Comparison of ENCODE assay signal across 1 cellular context in genomic region chr2:17148298-17149228, GRCh38.
TF ChIP-seq lines count a peak whose summit lies in the region.

No MANE protein-coding gene starts in this region.

TF ChIP-seq in K562, 482 proteins besides CTCF, POLR2A, EP300 and RAD21 (continued from another document and continues in another):
- TF ChIP-seq PKNOX1 (IDR thresholded peaks at IDR 0.05): no peak
- no peak for TF ChIP-seq REST (CRISPR knock-in tag; IDR thresholded peaks at IDR 0.05; ENCODE audit: low read depth)
- TF ChIP-seq CBX3 (IDR thresholded peaks at IDR 0.05; ENCODE audit: borderline replicate concordance in 1 of 2, low read length in 2 of 2): peak in 1 of 2 experiments; percentile 69; a peak in 2 of 3 replicates
- no peak for TF ChIP-seq ZBTB1 (CRISPR knock-in tag; IDR thresholded peaks at IDR 0.05; ENCODE audit: borderline replicate concordance, low read depth)
- peak in 1 of 2 experiments; percentile 36; a peak in 1 of 4 replicates for TF ChIP-seq TRIM24 (IDR thresholded peaks at IDR 0.05)
- TF ChIP-seq MAZ (CRISPR knock-in tag; conservative IDR thresholded peaks at IDR 0.05 in 1 of 2, IDR thresholded peaks at IDR 0.05 in 1 of 2): 0 out of 4 replicates have a peak, but pooled peaks of 1 of the 2 experiments have one; percentile 34
- TF ChIP-seq PRMT5 (CRISPR knock-in tag; IDR thresholded peaks at IDR 0.05): no peak
- TF ChIP-seq ZNF316 (IDR thresholded peaks at IDR 0.05): peak; percentile 67
- TF ChIP-seq PTRF (tag; IDR thresholded peaks at IDR 0.05): no peak
- TF ChIP-seq TFE3 (CRISPR knock-in tag; IDR thresholded peaks at IDR 0.05): no peak
- TF ChIP-seq MAFG (tag; conservative IDR thresholded peaks at IDR 0.05): peak; percentile 65
- 0 out of 2 replicates have a peak, but pooled peaks have one; percentile 39 for TF ChIP-seq ZBTB40 (IDR thresholded peaks at IDR 0.05)
- TF ChIP-seq ZBTB40 (CRISPR knock-in tag; IDR thresholded peaks at IDR 0.05): no peak
- TF ChIP-seq ZNF766 (CRISPR knock-in tag; conservative IDR thresholded peaks at IDR 0.05): no peak
- TF ChIP-seq EZH2 (IDR thresholded peaks at IDR 0.05; ENCODE audit: borderline replicate concordance, low read depth, low read length): no peak
- TF ChIP-seq DPF2 (IDR thresholded peaks at IDR 0.05): no peak
- TF ChIP-seq SREBF2 (CRISPR knock-in tag; IDR thresholded peaks at IDR 0.05): no peak
- peak; percentile 65 for TF ChIP-seq ZNF584 (CRISPR knock-in tag; IDR thresholded peaks at IDR 0.05; ENCODE audit: low read depth)
- TF ChIP-seq ZBTB5 (IDR thresholded peaks at IDR 0.05): no peak
- TF ChIP-seq MGA (IDR thresholded peaks at IDR 0.05): peak; percentile 34; the same call in 1 of the 2 replicates
- no peak for TF ChIP-seq ZNF696 (CRISPR knock-in tag; conservative IDR thresholded peaks at IDR 0.05)
